Comparison of ENCODE assay signal across 27 cellular contexts in genomic region chr3:2774485-2774884, GRCh38.
"Had no signal": no experiment of that assay in that cellular context is flagged by ENCODE, and none has a peak within 500 bp of the region (broad histone marks: within the 10 kb centered on the region; RNA-seq: fewer than 3 reads in every experiment).

No MANE protein-coding gene starts in this region.

- FAIRE-seq: K562 had no signal

- H3K9me3 ChIP-seq: SJCRH30 had no signal

- H3K4me1 Mint-ChIP-seq: activated CD4-positive, alpha-beta memory T cell treated with anti-CD3 and anti-CD28 coated beads, Interleukin-2, amount 10 ng/mL, durations not matched to agents 7 days and 5 days; activated CD8-positive, alpha-beta memory T cell treated with anti-CD3 and anti-CD28 coated beads, Interleukin-2, amount 10 ng/mL, durations not matched to agents 7 days and 5 days; activated naive CD8-positive, alpha-beta T cell treated with anti-CD3 and anti-CD28 coated beads for 36 hours had no signal

- H3K27me3 ChIP-seq: brain microvascular endothelial cell, SJCRH30 had no signal

- ATAC-seq: activated CD8-positive, alpha-beta memory T cell treated with anti-CD3 and anti-CD28 coated beads, Interleukin-2, amount 10 ng/mL, durations not matched to agents 7 days and 5 days; K562; Panc1 had no signal

- H3K36me3 ChIP-seq: brain microvascular endothelial cell, SJCRH30, WERI-Rb-1 had no signal

- H3K36me3 Mint-ChIP-seq: activated CD8-positive, alpha-beta memory T cell treated with anti-CD3 and anti-CD28 coated beads, Interleukin-2, amount 10 ng/mL, durations not matched to agents 7 days and 5 days; activated naive CD8-positive, alpha-beta T cell treated with anti-CD3 and anti-CD28 coated beads for 36 hours had no signal

- DNase-seq: activated CD4-positive, alpha-beta memory T cell treated with anti-CD3 and anti-CD28 coated beads, Interleukin-2, amount 10 ng/mL, durations not matched to agents 7 days and 5 days; activated CD4-positive, alpha-beta T cell treated with anti-CD3 and anti-CD28 coated beads for 1 hour; activated CD4-positive, alpha-beta T cell treated with anti-CD3 and anti-CD28 coated beads for 48 hours; activated CD4-positive, CD25-positive, alpha-beta regulatory T cell; activated CD8-positive, alpha-beta memory T cell treated with anti-CD3 and anti-CD28 coated beads for 24 hours; activated CD8-positive, alpha-beta memory T cell treated with anti-CD3 and anti-CD28 coated beads, Interleukin-2, amount 10 ng/mL, durations not matched to agents 7 days and 5 days; activated CD8-positive, alpha-beta memory T cell treated with anti-CD3 and anti-CD28 coated beads, Interleukin-2, amount 50 U/mL, for 48 hours; activated effector memory CD4-positive, alpha-beta T cell treated with Interleukin-2 at 50 U/mL for 16 hours; activated naive CD4-positive, alpha-beta T cell treated with anti-CD3 and anti-CD28 coated beads, Interleukin-2, amount 50 U/mL, for 16 hours; activated naive CD8-positive, alpha-beta T cell treated with anti-CD3 and anti-CD28 coated beads for 36 hours; activated T-cell treated with anti-CD3 and anti-CD28 coated beads, Interleukin-2, amount 50 U/mL, for 48 hours; amniotic stem cell; aorta; brain microvascular endothelial cell; NCI-H1105; NCI-H1417 treated with DMSO at 0.1 percent for 48 hours; NCI-H187 treated with DMSO at 0.1 percent for 48 hours; NCI-H2081; NCI-H345; NCI-H524 treated with DMSO at 0.1 percent for 48 hours; SHP77; SJCRH30; T1000; WERI-Rb-1 had no signal

- H3K9me3 Mint-ChIP-seq: activated CD4-positive, alpha-beta memory T cell treated with anti-CD3 and anti-CD28 coated beads, Interleukin-2, amount 10 ng/mL, durations not matched to agents 7 days and 5 days; activated naive CD8-positive, alpha-beta T cell treated with anti-CD3 and anti-CD28 coated beads for 36 hours had no signal

- H3K27ac Mint-ChIP-seq: activated CD4-positive, alpha-beta memory T cell treated with anti-CD3 and anti-CD28 coated beads, Interleukin-2, amount 10 ng/mL, durations not matched to agents 7 days and 5 days; activated CD8-positive, alpha-beta memory T cell treated with anti-CD3 and anti-CD28 coated beads, Interleukin-2, amount 10 ng/mL, durations not matched to agents 7 days and 5 days; activated naive CD8-positive, alpha-beta T cell treated with anti-CD3 and anti-CD28 coated beads for 36 hours had no signal

- H3K4me3 ChIP-seq: K562, SJCRH30, SK-N-MC had no signal

- H3K27ac ChIP-seq: brain microvascular endothelial cell, SJCRH30, SK-N-MC, WERI-Rb-1 had no signal

- H3K27me3 Mint-ChIP-seq: activated CD4-positive, alpha-beta memory T cell treated with anti-CD3 and anti-CD28 coated beads, Interleukin-2, amount 10 ng/mL, durations not matched to agents 7 days and 5 days had no signal

- H3K4me3 Mint-ChIP-seq: activated CD4-positive, alpha-beta memory T cell treated with anti-CD3 and anti-CD28 coated beads, Interleukin-2, amount 10 ng/mL, durations not matched to agents 7 days and 5 days; activated CD8-positive, alpha-beta memory T cell treated with anti-CD3 and anti-CD28 coated beads, Interleukin-2, amount 10 ng/mL, durations not matched to agents 7 days and 5 days; activated naive CD8-positive, alpha-beta T cell treated with anti-CD3 and anti-CD28 coated beads for 36 hours had no signal
